Comparison of ENCODE assay signal across 7 cellular contexts in the genomic region with DNA sequence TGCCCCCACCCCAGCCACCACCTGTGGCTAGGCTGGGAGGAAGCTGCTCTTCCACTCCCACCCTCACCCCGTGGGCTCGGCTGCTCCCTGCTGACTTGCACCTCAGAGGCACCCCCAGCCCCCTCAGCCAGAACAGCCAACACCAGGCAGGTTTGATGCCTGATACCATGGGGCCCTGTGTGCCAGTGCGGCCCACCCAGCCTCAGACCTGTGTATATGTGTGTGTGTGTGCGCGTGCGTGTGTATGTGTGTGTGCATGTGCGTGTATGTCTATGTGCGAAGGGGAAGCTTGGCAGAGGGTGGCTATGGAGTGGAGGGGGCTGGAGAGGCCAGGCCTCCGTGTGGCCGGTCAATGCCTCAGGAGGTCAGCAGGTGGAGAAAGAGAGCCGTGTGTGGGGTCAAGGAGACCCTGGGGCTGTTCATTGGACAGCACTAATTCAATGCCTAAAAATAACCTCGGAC. TPM values are rescaled to one million over a fixed set of nuclear protein-coding genes. Genes with fewer than 3 reads are reported as not detected.
DNase-seq lines count a peak whose midpoint lies in the region; ATAC-seq and TF ChIP-seq lines count a peak whose summit lies in the region.

No MANE protein-coding gene starts in this region.

- POLR2A ChIA-PET in CD4-positive, alpha-beta memory T cell (lab: Charles Lee; ENCODE audit: partially characterized antibody): no interaction called here

- TF ChIP-seq CTCF in GM20000 (IDR thresholded peaks at IDR 0.05; ENCODE audit: extremely low read depth, missing control alignments): peak; percentile 13

- H3K36me3 Mint-ChIP-seq in CD4-positive, alpha-beta memory T cell: no peaks in the 10 kb centered on the region

- no peak overlapping the region for H3K4me3 ChIP-seq in SJCRH30
- H3K4me3 ChIP-seq in CD4-positive, alpha-beta memory T cell (ENCODE audit: low read length in 2 of 2): no peak overlapping the region

- intact Hi-C loops in Right ventricle myocardium superior (cut with DNase I): loop anchor here (5.0 kb wide), 1 partner anchor 357 kb away; no protein-coding TSS in a partner anchor
- intact Hi-C loops in CD4-positive, alpha-beta memory T cell (cut with micrococcal nuclease): no loop called here

- no peak overlapping the region for H3K27ac Mint-ChIP-seq in CD4-positive, alpha-beta memory T cell

- H3K27ac ChIP-seq in SJCRH30: no peak overlapping the region
- H3K27ac ChIP-seq in CD4-positive, alpha-beta memory T cell (ENCODE audit: low read depth, low read length): no peak overlapping the region

- H3K9me3 Mint-ChIP-seq in CD4-positive, alpha-beta memory T cell: no peaks in the 10 kb centered on the region

- H3K36me3 ChIP-seq in SJCRH30: no peaks in the 10 kb centered on the region
- H3K36me3 ChIP-seq in CD4-positive, alpha-beta memory T cell (ENCODE audit: insufficient read depth, low read length): no peaks in the 10 kb centered on the region

- H3K4me1 Mint-ChIP-seq in CD4-positive, alpha-beta memory T cell: peaks cover 0 to 4% (median 0%) of the 10 kb centered on the region in 4 donors

- H3K27me3 ChIP-seq in SJCRH30: no peaks in the 10 kb centered on the region
- H3K27me3 ChIP-seq in CD4-positive, alpha-beta memory T cell (ENCODE audit: insufficient read depth, low read length): no peaks in the 10 kb centered on the region

- peaks cover 53% of the 10 kb centered on the region for H3K4me1 ChIP-seq in SJCRH30
- no peaks in the 10 kb centered on the region for H3K4me1 ChIP-seq in CD4-positive, alpha-beta memory T cell (ENCODE audit: insufficient read depth, low read length)

- CTCF ChIA-PET in CD4-positive, alpha-beta memory T cell (lab: Charles Lee; ENCODE audit: partially characterized antibody): no interaction called here

- ATAC-seq in Right ventricle myocardium superior (ENCODE audit: poor library complexity) (peak; percentile 64), GM19463 (IDR thresholded peaks at IDR 0.05; ENCODE audit: unreplicated experiment) (no peak), HG02759 (IDR thresholded peaks at IDR 0.05; ENCODE audit: unreplicated experiment) (no peak)
- ATAC-seq in stimulated activated naive CD8-positive, alpha-beta T cell treated with anti-CD3 and anti-CD28 coated beads, Interleukin-15, Interleukin-2, amounts not matched to agents 100 U/mL and 50 U/mL, for 24 hours: no peak

- H3K4me3 Mint-ChIP-seq in CD4-positive, alpha-beta memory T cell: no peak overlapping the region

- DNase-seq in GM20000 (ENCODE audit: low spot score): peak; percentile 33
- DNase-seq in SJCRH30: peak; percentile 57 to 70
- no peak for DNase-seq in Right ventricle myocardium superior
- DNase-seq in stimulated activated naive CD8-positive, alpha-beta T cell treated with anti-CD3 and anti-CD28 coated beads, Interleukin-15, Interleukin-2, amounts not matched to agents 100 U/mL and 50 U/mL, for 24 hours: peak; percentile 9
- no peak for DNase-seq in CD4-positive, alpha-beta memory T cell

- H3K9me3 ChIP-seq in SJCRH30 (replicated peaks): no peaks in the 10 kb centered on the region
- H3K9me3 ChIP-seq in CD4-positive, alpha-beta memory T cell (ENCODE audit: control insufficient read depth in 1 of 2, low read length in 2 of 2): no peaks in the 10 kb centered on the region

- H3K27me3 Mint-ChIP-seq in CD4-positive, alpha-beta memory T cell: peaks cover 5 to 9% of the 10 kb centered on the region in 2 donors

RNA-seq across cellular contexts. Expression of gene DAB2IP, which starts 16.6 kb away (rescaled TPM):
- total RNA-seq in SJCRH30 (2014; rRNA removed; shearing (Covaris generic)): 18.2 and 18.7 TPM in 2 replicates
- total RNA-seq in Right ventricle myocardium superior: 44.7 TPM
- total RNA-seq in CD4-positive, alpha-beta memory T cell: not detected
- polyA plus RNA-seq in CD4-positive, alpha-beta memory T cell: not detected

Comparison
In these comparisons a context has a peak if more than half of its experiments do, and no peak if none do; other contexts are left out.
1. DNase-seq: peak in GM20000 (single experiment), SJCRH30 (2 of 2) and stimulated activated naive CD8-positive, alpha-beta T cell treated with anti-CD3 and anti-CD28 coated beads, Interleukin-15, Interleukin-2, amounts not matched to agents 100 U/mL and 50 U/mL, for 24 hours (single experiment); none in Right ventricle myocardium superior (single experiment) and CD4-positive, alpha-beta memory T cell (0 of 5).
2. RNA of gene DAB2IP, which starts 16.6 kb away (total RNA-seq): 44.7 TPM in Right ventricle myocardium superior (single experiment) and 18.2 to 18.7 TPM in SJCRH30; not detected in CD4-positive, alpha-beta memory T cell; every median in the first group is over 10 times any median in the second.